In the genomic region with DNA sequence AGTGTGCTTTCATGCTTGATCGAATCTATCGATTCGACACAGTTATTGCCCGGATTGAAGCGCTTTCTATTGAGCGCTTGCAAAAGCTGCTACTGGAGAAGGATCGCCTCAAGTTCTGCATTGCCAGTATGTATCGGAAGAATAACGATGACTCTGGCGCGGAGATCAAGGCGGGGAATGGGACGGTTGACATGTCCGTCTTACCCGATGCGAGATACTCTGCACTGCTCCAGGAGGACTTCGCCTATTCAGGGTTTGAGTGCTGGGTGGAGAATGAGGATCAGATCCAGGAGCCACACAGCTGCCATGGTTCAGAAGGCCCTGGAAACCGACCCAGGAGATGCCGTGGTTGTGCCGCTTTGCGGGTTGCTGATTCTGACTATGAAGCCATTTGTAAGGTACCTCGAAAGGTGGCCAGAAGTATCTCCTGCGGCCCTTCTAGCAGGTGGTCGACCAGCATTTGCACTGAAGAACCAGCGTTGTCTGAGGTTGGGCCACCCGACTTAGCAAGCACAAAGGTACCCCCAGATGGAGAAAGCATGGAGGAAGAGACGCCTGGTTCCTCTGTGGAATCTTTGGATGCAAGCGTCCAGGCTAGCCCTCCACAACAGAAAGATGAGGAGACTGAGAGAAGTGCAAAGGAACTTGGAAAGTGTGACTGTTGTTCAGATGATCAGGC, we compare ENCODE assay signal across 8 cellular contexts.
DNase-seq lines count a peak whose midpoint lies in the region; ATAC-seq and TF ChIP-seq lines count a peak whose summit lies in the region.
"Not testable (repeated sequence)": the region's sequence is repeated elsewhere in the genome, so short reads cannot be mapped to it uniquely, and the experiment has no call there.

No MANE protein-coding gene starts in this region.

- peak overlapping the region; percentile 52 for H2AFZ ChIP-seq in mammary epithelial cell (ENCODE audit: low read depth, low read length)

- H3K4me3 ChIP-seq in H7 (ENCODE audit: insufficient read depth, low read depth, low read length) (peak overlapping the region; percentile 48), mammary epithelial cell (replicated peaks in 1 of 3; ENCODE audit: insufficient read depth in 1 of 3, low read depth in 2 of 3, low read length in 3 of 3) (peak overlapping the region; percentile 45 to 56 (median 53)), stomach smooth muscle (ENCODE audit: low read length in 2 of 2) (peak overlapping the region; percentile 62 to 75)

- H3K4me1 Mint-ChIP-seq in activated B cell treated with CpG ODN at 0.5 μM for 24 hours (peaks cover 14% of the 10 kb centered on the region), nephron (peaks cover 11% of the 10 kb centered on the region)

- H3K36me3 ChIP-seq in H7 (replicated peaks; ENCODE audit: control insufficient read depth, insufficient read depth, low read length); mammary epithelial cell (ENCODE audit: insufficient read depth, low read length); stomach smooth muscle (ENCODE audit: control insufficient read depth in 2 of 2, insufficient read depth in 2 of 2, low read length in 2 of 2): not testable (repeated sequence)

- intact Hi-C loops in activated B cell treated with CpG ODN at 0.5 μM for 24 hours (cut with micrococcal nuclease); mammary epithelial cell (cut with micrococcal nuclease); left ventricle myocardium superior (cut with micrococcal nuclease): not testable (repeated sequence)

- not testable (repeated sequence) for H3K27ac ChIP-seq in mammary epithelial cell (ENCODE audit: insufficient read depth, low read depth, low read length); stomach smooth muscle (ENCODE audit: low read length)

- WGBS in mammary epithelial cell (ENCODE audit: low coverage, missing lambda C conversion rate) = 2% methylated on average over 18 of the region's 28 CpGs

- in situ Hi-C loops in mammary epithelial cell (cut with MboI; ENCODE audit: low sequenced_read_pairs in 2 of 2) = not testable (repeated sequence)

- POLR2A ChIA-PET in activated B cell treated with CpG ODN at 0.5 μM for 24 hours (lab: Charles Lee) = not testable (repeated sequence)

- CTCF ChIA-PET in activated B cell treated with CpG ODN at 0.5 μM for 24 hours (lab: Charles Lee); mammary epithelial cell (lab: Charles Lee; ENCODE audit: low non-redundant PET): not testable (repeated sequence)

- H3K27ac Mint-ChIP-seq in activated B cell treated with CpG ODN at 0.5 μM for 24 hours = peak overlapping the region; percentile 68
- peak overlapping the region in 1 of 3 experiments; percentile 51 for H3K27ac Mint-ChIP-seq in nephron

- H3K4me3 Mint-ChIP-seq in activated B cell treated with CpG ODN at 0.5 μM for 24 hours (peak overlapping the region; percentile 89), nephron (peak overlapping the region; percentile 84 to 90 (median 89))

- not testable (repeated sequence) for H3K9me3 ChIP-seq in mammary epithelial cell (replicated peaks; ENCODE audit: insufficient read depth, low read length); stomach smooth muscle (ENCODE audit: control insufficient read depth in 2 of 2, low read length in 2 of 2)

- H3K79me2 ChIP-seq in mammary epithelial cell (ENCODE audit: insufficient read depth, low read length) = peaks cover 21% of the 10 kb centered on the region

- peak overlapping the region; percentile 64 for H3K4me2 ChIP-seq in mammary epithelial cell (ENCODE audit: insufficient read depth, low read depth, low read length)

- H3K27me3 Mint-ChIP-seq in activated B cell treated with CpG ODN at 0.5 μM for 24 hours; nephron (ENCODE audit: low read depth): not testable (repeated sequence)

- not testable (repeated sequence) for BruUV-seq in mammary epithelial cell (replicated peaks; lab: Mats Ljungman, UMichigan)

- not testable (repeated sequence) for ATAC-seq in activated B cell treated with CpG ODN at 0.5 μM for 24 hours (ENCODE audit: low read depth)
- peak; percentile 1 for ATAC-seq in left ventricle myocardium superior

- DNase-seq in D341Med (ENCODE audit: low spot score) (peak; percentile 2), H7 (peak; percentile 6), NCI-H146 (lab: John Stamatoyannopoulos, UW) (peak; percentile 39), activated B cell treated with CpG ODN at 0.5 μM for 24 hours (peak; percentile 21), mammary epithelial cell (peak; percentile 25), left ventricle myocardium superior (peak; percentile 32)

- H3K36me3 Mint-ChIP-seq in activated B cell treated with CpG ODN at 0.5 μM for 24 hours (ENCODE audit: low read depth); nephron (ENCODE audit: low read depth): not testable (repeated sequence)

- dilution Hi-C loops in mammary epithelial cell (cut with HindIII; ENCODE audit: low sequenced_read_pairs) = not testable (repeated sequence)

- H3K27me3 ChIP-seq in H7 (ENCODE audit: control insufficient read depth, insufficient read depth, low read length); mammary epithelial cell (ENCODE audit: insufficient read depth, low read length); stomach smooth muscle (ENCODE audit: control insufficient read depth in 1 of 2, insufficient read depth in 2 of 2, low read length in 2 of 2): not testable (repeated sequence)

- H3K9ac ChIP-seq in mammary epithelial cell (ENCODE audit: insufficient read depth, low read length) (peak overlapping the region; percentile 21), stomach smooth muscle (ENCODE audit: low read length in 2 of 2) (peak overlapping the region in 1 of 2 donors; percentile 20)

- not testable (repeated sequence) for H3K9me3 Mint-ChIP-seq in activated B cell treated with CpG ODN at 0.5 μM for 24 hours, nephron

- not testable (repeated sequence) for TF ChIP-seq CTCF in activated B cell treated with CpG ODN at 0.5 μM for 24 hours (IDR thresholded peaks at IDR 0.05); mammary epithelial cell (conservative IDR thresholded peaks at IDR 0.05 in 1 of 2, IDR thresholded peaks at IDR 0.05 in 1 of 2; ENCODE audit: extremely low read depth in 1 of 2, insufficient read depth in 1 of 2, low read depth in 1 of 2, low read length in 2 of 2); nephron (IDR thresholded peaks at IDR 0.05; ENCODE audit: unreplicated experiment in 3 of 3)

- H4K20me1 ChIP-seq in mammary epithelial cell (ENCODE audit: insufficient read depth, low read length) = not testable (repeated sequence)

- not testable (repeated sequence) for H3K4me1 ChIP-seq in mammary epithelial cell (ENCODE audit: insufficient read depth, low read length); stomach smooth muscle (ENCODE audit: control insufficient read depth, insufficient read depth, low read length)
